2 cellular contexts compared by ENCODE assay signal in the genomic region with DNA sequence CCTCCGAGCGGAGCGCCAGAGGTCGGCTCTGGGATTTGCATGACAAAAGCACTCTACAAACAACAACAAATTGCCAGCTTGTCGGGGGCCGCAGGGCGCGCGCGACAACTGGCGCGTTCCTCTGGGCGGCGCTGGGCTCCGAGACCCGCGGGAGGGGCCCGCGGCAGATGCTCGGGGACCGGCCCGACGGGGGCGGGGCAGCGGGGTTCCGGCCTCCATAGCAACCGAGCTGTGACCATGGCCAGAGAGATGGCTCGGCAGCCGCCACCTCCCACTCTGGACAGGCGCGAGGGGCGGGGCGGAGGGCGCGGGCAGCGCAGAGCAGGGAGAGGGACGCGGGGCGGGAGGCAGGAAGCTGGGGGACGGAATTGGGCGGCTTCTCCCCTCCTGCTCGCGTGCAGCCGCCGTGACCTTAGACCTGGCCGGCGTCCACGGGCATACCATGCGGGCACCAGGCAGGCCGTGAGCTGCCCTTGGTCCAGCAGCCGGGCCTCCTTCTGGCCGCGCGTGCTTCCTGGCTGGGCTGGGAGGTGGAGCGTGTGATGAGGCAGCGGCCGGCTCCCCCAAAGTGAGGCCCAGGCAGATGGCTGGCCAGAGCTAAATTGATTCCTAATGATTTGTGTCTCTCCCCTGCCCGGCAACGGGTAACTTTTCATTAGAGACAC.
TF ChIP-seq lines count a peak whose summit lies in the region.

No MANE protein-coding gene starts in this region.

TF ChIP-seq in H1, 55 proteins besides CTCF, POLR2A, EP300 and RAD21 (continues in another document):
- TF ChIP-seq GTF2F1 (IDR thresholded peaks at IDR 0.05; ENCODE audit: borderline replicate concordance, low read depth, low read length), result no peak
- TF ChIP-seq CBX8 (IDR thresholded peaks at IDR 0.05; ENCODE audit: borderline replicate concordance, low read depth, low read length), result no peak
- TF ChIP-seq TAF1 (IDR thresholded peaks at IDR 0.05; ENCODE audit: low read depth, low read length), result no peak
- TF ChIP-seq SIRT6 (IDR thresholded peaks at IDR 0.05; ENCODE audit: low read length), result no peak
- TF ChIP-seq JUND (IDR thresholded peaks at IDR 0.05; ENCODE audit: low read length), result no peak
- TF ChIP-seq EZH2 (IDR thresholded peaks at IDR 0.05; ENCODE audit: low read depth, low read length, severe bottlenecking), result no peak
- no peak for TF ChIP-seq POLR2AphosphoS5 (IDR thresholded peaks at IDR 0.05; ENCODE audit: low read depth, low read length)
- no peak for TF ChIP-seq SIX5 (IDR thresholded peaks at IDR 0.05; ENCODE audit: low read depth, low read length)
- no peak for TF ChIP-seq RXRA (IDR thresholded peaks at IDR 0.05; ENCODE audit: insufficient read depth, low read depth, low read length)
- TF ChIP-seq GABPA (IDR thresholded peaks at IDR 0.05; ENCODE audit: borderline replicate concordance, insufficient read depth, low read length), result no peak
- TF ChIP-seq RFX5 (IDR thresholded peaks at IDR 0.05; ENCODE audit: borderline replicate concordance, low read depth, low read length), result no peak
- TF ChIP-seq HDAC6 (IDR thresholded peaks at IDR 0.05; ENCODE audit: low read depth, low read length), result no peak
- TF ChIP-seq TEAD4 (IDR thresholded peaks at IDR 0.05; ENCODE audit: low read depth, low read length), result no peak
- TF ChIP-seq TCF12 (IDR thresholded peaks at IDR 0.05; ENCODE audit: low read depth, low read length), result 0 out of 2 replicates have a peak, but pooled peaks have one; percentile 48
- TF ChIP-seq MAFK (IDR thresholded peaks at IDR 0.05; ENCODE audit: low read depth, low read length), result no peak
- no peak for TF ChIP-seq SAP30 (IDR thresholded peaks at IDR 0.05; ENCODE audit: insufficient read depth, insufficient replicate concordance, low read length)
- 0 out of 4 replicates have a peak, but pooled peaks have one; percentile 66 to 75 for TF ChIP-seq HDAC2 (IDR thresholded peaks at IDR 0.05; ENCODE audit: borderline replicate concordance in 1 of 2, low read depth in 2 of 2, low read length in 2 of 2)
- no peak for TF ChIP-seq CEBPB (IDR thresholded peaks at IDR 0.05; ENCODE audit: low read depth, low read length)
- TF ChIP-seq RBBP5 (IDR thresholded peaks at IDR 0.05; ENCODE audit: borderline replicate concordance, low read depth, low read length), result no peak
- TF ChIP-seq SRF (IDR thresholded peaks at IDR 0.05; ENCODE audit: low read depth, low read length), result no peak
- TF ChIP-seq EGR1 (IDR thresholded peaks at IDR 0.05; ENCODE audit: borderline replicate concordance, low read depth, low read length), result no peak; the same call in 1 of the 2 replicates
- no peak for TF ChIP-seq SP4 (IDR thresholded peaks at IDR 0.05; ENCODE audit: low read length)
- TF ChIP-seq CBX5 (IDR thresholded peaks at IDR 0.05; ENCODE audit: low read depth, low read length), result no peak
- no peak for TF ChIP-seq CTBP2 (IDR thresholded peaks at IDR 0.05; ENCODE audit: borderline replicate concordance, insufficient read depth, insufficient read length, low read length)
- TF ChIP-seq SUZ12 (IDR thresholded peaks at IDR 0.05; ENCODE audit: low read length), result no peak
- peak; percentile 95 for TF ChIP-seq POU5F1 (IDR thresholded peaks at IDR 0.05; ENCODE audit: low read depth, low read length)
- no peak for TF ChIP-seq TAF7 (optimal IDR thresholded peaks at IDR 0.05; ENCODE audit: borderline replicate concordance, low read depth, low read length)
- no peak for TF ChIP-seq NRF1 (IDR thresholded peaks at IDR 0.05; ENCODE audit: low read depth, low read length)
- TF ChIP-seq NANOG (IDR thresholded peaks at IDR 0.05; ENCODE audit: insufficient read depth, low read depth, low read length, poor library complexity, severe bottlenecking), result peak; percentile 48
- no peak for TF ChIP-seq BCL11A (IDR thresholded peaks at IDR 0.05; ENCODE audit: low read depth in 2 of 2, low read length in 2 of 2)
- no peak for TF ChIP-seq SP2 (IDR thresholded peaks at IDR 0.05; ENCODE audit: low read length)
- no peak for TF ChIP-seq SP1 (IDR thresholded peaks at IDR 0.05; ENCODE audit: low read depth, low read length)
- TF ChIP-seq ZNF274 (IDR thresholded peaks at IDR 0.05; ENCODE audit: borderline replicate concordance, extremely low read depth, low read length), result no peak

TF ChIP-seq in HepG2, 621 proteins besides CTCF, POLR2A, EP300 and RAD21:
- TF ChIP-seq BHLHE40 (IDR thresholded peaks at IDR 0.05; ENCODE audit: low read length) (0 out of 2 replicates have a peak, but pooled peaks have one; percentile 33), GABPB1 (CRISPR knock-in tag; IDR thresholded peaks at IDR 0.05) (peak; percentile 50; the same call in 1 of the 2 replicates), ZBTB3 (CRISPR knock-in tag; IDR thresholded peaks at IDR 0.05; ENCODE audit: borderline replicate concordance, low read depth) (no peak), ZSCAN30 (CRISPR knock-in tag; IDR thresholded peaks at IDR 0.05) (no peak), ZNF292 (CRISPR knock-in tag; IDR thresholded peaks at IDR 0.05; ENCODE audit: borderline replicate concordance, low read depth) (no peak), TP53 (CRISPR knock-in tag; conservative IDR thresholded peaks at IDR 0.05) (no peak), NR2F1 (CRISPR knock-in tag; IDR thresholded peaks at IDR 0.05) (peak in 1 of 2 experiments; percentile 18; a peak in 1 of 4 replicates), NKX3-1 (CRISPR knock-in tag; IDR thresholded peaks at IDR 0.05) (no peak), RARA (CRISPR knock-in tag; IDR thresholded peaks at IDR 0.05) (no peak), SNAPC2 (CRISPR knock-in tag; IDR thresholded peaks at IDR 0.05) (no peak), ZBTB7B (CRISPR knock-in tag; IDR thresholded peaks at IDR 0.05) (no peak), ZNF724P (CRISPR knock-in tag; IDR thresholded peaks at IDR 0.05; ENCODE audit: borderline replicate concordance) (no peak), ISL2 (CRISPR knock-in tag; IDR thresholded peaks at IDR 0.05) (no peak), JUNB (CRISPR knock-in tag; IDR thresholded peaks at IDR 0.05; ENCODE audit: borderline replicate concordance) (no peak), TCF7 (IDR thresholded peaks at IDR 0.05; ENCODE audit: low read depth) (no peak), YEATS2 (CRISPR knock-in tag; IDR thresholded peaks at IDR 0.05; ENCODE audit: borderline replicate concordance) (no peak), HNRNPLL (IDR thresholded peaks at IDR 0.05; ENCODE audit: low read depth, low read length, poor library complexity, severe bottlenecking) (peak; percentile 20), STAT5B (CRISPR knock-in tag; IDR thresholded peaks at IDR 0.05) (no peak)
- TF ChIP-seq, protein P1, sequence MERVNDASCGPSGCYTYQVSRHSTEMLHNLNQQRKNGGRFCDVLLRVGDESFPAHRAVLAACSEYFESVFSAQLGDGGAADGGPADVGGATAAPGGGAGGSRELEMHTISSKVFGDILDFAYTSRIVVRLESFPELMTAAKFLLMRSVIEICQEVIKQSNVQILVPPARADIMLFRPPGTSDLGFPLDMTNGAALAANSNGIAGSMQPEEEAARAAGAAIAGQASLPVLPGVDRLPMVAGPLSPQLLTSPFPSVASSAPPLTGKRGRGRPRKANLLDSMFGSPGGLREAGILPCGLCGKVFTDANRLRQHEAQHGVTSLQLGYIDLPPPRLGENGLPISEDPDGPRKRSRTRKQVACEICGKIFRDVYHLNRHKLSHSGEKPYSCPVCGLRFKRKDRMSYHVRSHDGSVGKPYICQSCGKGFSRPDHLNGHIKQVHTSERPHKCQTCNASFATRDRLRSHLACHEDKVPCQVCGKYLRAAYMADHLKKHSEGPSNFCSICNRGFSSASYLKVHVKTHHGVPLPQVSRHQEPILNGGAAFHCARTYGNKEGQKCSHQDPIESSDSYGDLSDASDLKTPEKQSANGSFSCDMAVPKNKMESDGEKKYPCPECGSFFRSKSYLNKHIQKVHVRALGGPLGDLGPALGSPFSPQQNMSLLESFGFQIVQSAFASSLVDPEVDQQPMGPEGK (CRISPR knock-in tag; IDR thresholded peaks at IDR 0.05), result peak; percentile 51
- TF ChIP-seq, protein P2, sequence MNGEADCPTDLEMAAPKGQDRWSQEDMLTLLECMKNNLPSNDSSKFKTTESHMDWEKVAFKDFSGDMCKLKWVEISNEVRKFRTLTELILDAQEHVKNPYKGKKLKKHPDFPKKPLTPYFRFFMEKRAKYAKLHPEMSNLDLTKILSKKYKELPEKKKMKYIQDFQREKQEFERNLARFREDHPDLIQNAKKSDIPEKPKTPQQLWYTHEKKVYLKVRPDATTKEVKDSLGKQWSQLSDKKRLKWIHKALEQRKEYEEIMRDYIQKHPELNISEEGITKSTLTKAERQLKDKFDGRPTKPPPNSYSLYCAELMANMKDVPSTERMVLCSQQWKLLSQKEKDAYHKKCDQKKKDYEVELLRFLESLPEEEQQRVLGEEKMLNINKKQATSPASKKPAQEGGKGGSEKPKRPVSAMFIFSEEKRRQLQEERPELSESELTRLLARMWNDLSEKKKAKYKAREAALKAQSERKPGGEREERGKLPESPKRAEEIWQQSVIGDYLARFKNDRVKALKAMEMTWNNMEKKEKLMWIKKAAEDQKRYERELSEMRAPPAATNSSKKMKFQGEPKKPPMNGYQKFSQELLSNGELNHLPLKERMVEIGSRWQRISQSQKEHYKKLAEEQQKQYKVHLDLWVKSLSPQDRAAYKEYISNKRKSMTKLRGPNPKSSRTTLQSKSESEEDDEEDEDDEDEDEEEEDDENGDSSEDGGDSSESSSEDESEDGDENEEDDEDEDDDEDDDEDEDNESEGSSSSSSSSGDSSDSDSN (CRISPR knock-in tag; IDR thresholded peaks at IDR 0.05), result peak; percentile 21; the same call in 1 of the 2 replicates
- TF ChIP-seq, protein P3, sequence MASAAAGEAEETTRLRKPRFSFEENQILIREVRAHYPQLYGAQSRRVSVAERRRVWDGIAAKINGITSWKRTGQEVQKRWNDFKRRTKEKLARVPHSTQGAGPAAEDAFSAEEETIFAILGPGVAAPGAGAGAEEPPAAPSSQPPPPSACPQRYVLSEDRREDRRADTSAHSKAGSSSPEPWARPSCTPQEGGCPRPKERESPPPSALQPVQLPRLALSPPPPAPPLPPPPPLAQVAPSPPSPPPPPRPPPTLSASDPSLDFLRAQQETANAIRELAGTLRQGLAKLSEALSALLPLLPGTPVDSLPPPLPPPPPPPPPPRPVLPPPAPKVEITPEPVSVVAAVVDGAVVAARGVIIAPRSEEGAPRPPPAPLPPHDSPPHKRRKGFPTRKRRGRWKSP (CRISPR knock-in tag; IDR thresholded peaks at IDR 0.05), result no peak
- TF ChIP-seq, protein P4, sequence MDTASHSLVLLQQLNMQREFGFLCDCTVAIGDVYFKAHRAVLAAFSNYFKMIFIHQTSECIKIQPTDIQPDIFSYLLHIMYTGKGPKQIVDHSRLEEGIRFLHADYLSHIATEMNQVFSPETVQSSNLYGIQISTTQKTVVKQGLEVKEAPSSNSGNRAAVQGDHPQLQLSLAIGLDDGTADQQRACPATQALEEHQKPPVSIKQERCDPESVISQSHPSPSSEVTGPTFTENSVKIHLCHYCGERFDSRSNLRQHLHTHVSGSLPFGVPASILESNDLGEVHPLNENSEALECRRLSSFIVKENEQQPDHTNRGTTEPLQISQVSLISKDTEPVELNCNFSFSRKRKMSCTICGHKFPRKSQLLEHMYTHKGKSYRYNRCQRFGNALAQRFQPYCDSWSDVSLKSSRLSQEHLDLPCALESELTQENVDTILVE (CRISPR knock-in tag; IDR thresholded peaks at IDR 0.05), result no peak
- TF ChIP-seq, protein P5, sequence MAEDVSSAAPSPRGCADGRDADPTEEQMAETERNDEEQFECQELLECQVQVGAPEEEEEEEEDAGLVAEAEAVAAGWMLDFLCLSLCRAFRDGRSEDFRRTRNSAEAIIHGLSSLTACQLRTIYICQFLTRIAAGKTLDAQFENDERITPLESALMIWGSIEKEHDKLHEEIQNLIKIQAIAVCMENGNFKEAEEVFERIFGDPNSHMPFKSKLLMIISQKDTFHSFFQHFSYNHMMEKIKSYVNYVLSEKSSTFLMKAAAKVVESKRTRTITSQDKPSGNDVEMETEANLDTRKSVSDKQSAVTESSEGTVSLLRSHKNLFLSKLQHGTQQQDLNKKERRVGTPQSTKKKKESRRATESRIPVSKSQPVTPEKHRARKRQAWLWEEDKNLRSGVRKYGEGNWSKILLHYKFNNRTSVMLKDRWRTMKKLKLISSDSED (CRISPR knock-in tag; IDR thresholded peaks at IDR 0.05), result no peak
- TF ChIP-seq, protein P6, sequence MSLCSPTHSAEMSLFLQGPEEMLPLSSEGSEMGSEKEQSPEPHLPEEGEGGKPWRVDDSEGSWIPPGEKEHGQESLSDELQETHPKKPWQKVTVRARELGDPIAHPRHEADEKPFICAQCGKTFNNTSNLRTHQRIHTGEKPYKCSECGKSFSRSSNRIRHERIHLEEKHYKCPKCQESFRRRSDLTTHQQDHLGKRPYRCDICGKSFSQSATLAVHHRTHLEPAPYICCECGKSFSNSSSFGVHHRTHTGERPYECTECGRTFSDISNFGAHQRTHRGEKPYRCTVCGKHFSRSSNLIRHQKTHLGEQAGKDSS (CRISPR knock-in tag; IDR thresholded peaks at IDR 0.05; ENCODE audit: borderline replicate concordance, low read depth), result no peak
- TF ChIP-seq, protein P7, sequence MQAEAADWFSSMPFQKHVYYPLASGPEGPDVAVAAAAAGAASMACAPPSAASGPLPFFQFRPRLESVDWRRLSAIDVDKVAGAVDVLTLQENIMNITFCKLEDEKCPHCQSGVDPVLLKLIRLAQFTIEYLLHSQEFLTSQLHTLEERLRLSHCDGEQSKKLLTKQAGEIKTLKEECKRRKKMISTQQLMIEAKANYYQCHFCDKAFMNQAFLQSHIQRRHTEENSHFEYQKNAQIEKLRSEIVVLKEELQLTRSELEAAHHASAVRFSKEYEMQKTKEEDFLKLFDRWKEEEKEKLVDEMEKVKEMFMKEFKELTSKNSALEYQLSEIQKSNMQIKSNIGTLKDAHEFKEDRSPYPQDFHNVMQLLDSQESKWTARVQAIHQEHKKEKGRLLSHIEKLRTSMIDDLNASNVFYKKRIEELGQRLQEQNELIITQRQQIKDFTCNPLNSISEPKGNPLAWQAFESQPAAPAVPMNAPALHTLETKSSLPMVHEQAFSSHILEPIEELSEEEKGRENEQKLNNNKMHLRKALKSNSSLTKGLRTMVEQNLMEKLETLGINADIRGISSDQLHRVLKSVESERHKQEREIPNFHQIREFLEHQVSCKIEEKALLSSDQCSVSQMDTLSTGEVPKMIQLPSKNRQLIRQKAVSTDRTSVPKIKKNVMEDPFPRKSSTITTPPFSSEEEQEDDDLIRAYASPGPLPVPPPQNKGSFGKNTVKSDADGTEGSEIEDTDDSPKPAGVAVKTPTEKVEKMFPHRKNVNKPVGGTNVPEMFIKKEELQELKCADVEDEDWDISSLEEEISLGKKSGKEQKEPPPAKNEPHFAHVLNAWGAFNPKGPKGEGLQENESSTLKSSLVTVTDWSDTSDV (CRISPR knock-in tag; IDR thresholded peaks at IDR 0.05), result no peak
- TF ChIP-seq, protein P8, sequence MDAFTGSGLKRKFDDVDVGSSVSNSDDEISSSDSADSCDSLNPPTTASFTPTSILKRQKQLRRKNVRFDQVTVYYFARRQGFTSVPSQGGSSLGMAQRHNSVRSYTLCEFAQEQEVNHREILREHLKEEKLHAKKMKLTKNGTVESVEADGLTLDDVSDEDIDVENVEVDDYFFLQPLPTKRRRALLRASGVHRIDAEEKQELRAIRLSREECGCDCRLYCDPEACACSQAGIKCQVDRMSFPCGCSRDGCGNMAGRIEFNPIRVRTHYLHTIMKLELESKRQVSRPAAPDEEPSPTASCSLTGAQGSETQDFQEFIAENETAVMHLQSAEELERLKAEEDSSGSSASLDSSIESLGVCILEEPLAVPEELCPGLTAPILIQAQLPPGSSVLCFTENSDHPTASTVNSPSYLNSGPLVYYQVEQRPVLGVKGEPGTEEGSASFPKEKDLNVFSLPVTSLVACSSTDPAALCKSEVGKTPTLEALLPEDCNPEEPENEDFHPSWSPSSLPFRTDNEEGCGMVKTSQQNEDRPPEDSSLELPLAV (CRISPR knock-in tag; conservative IDR thresholded peaks at IDR 0.05; ENCODE audit: low read depth), result no peak
- TF ChIP-seq, protein P9, sequence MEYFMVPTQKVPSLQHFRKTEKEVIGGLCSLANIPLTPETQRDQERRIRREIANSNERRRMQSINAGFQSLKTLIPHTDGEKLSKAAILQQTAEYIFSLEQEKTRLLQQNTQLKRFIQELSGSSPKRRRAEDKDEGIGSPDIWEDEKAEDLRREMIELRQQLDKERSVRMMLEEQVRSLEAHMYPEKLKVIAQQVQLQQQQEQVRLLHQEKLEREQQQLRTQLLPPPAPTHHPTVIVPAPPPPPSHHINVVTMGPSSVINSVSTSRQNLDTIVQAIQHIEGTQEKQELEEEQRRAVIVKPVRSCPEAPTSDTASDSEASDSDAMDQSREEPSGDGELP (IDR thresholded peaks at IDR 0.05; ENCODE audit: borderline replicate concordance, low read depth), result no peak
